Comparison of ENCODE assay signal across 28 cellular contexts in the genomic region with DNA sequence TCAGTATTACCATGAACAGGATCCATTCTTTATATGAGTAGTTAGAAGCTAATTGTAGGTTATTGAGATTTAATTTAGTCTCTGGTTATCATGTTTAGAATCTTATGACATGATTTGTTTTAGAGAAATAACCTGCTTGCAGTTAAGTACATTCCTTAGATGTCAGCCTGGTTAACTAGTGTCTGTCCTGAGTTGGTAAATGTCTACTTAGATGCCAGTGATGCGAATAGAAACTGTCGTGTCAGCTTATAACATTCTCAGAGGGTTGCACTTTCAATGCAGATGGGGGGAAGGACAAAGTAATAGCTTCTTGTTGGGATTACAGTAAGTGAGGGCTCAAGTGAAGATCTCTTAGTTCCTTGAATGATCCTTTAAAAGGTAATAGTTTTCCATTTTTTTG.
A peak's percentile ranks its signal among the peaks of the same experiment; 100 is the strongest.
DNase-seq lines count a peak whose midpoint lies in the region; ATAC-seq and TF ChIP-seq lines count a peak whose summit lies in the region.
"Had no signal": no experiment of that assay in that cellular context is flagged by ENCODE, and none has a peak within 500 bp of the region (broad histone marks: within the 10 kb centered on the region; RNA-seq: fewer than 3 reads in every experiment).

No MANE protein-coding gene starts in this region.

- H3K9me2 ChIP-seq in Loucy (replicated peaks; ENCODE audit: low read depth, low read length): no peaks in the 10 kb centered on the region

- H3K4me2 ChIP-seq in Loucy (ENCODE audit: low read depth, low read length, poor library complexity, severe bottlenecking): peak overlapping the region; percentile 33
- no peak overlapping the region for H3K4me2 ChIP-seq in mesenchymal stem cell (ENCODE audit: low read length, poor library complexity, severe bottlenecking)
- H3K4me2 ChIP-seq: BLaER1 treated with 17β-estradiol and CSF1 and Interleukin-3, amounts not matched to agents 10 nM and 100 nM had no signal

- no peaks in the 10 kb centered on the region for H3K27me3 ChIP-seq in Loucy (ENCODE audit: insufficient read depth, low read length, poor library complexity, severe bottlenecking)
- H3K27me3 ChIP-seq in mesenchymal stem cell (ENCODE audit: control insufficient read depth in 1 of 2, insufficient read depth in 1 of 2, low read length in 2 of 2): no peaks in the 10 kb centered on the region
- H3K27me3 ChIP-seq: BLaER1 treated with 17β-estradiol and CSF1 and Interleukin-3, amounts not matched to agents 10 nM and 100 nM; body of pancreas; heart left ventricle; Peyer's patch; sigmoid colon had no signal

- H3K9me3 ChIP-seq in Loucy (ENCODE audit: insufficient read depth, low read depth, low read length) (no peaks in the 10 kb centered on the region), mesenchymal stem cell (ENCODE audit: control insufficient read depth, low read length) (peaks cover 13% of the 10 kb centered on the region)
- H3K9me3 ChIP-seq: body of pancreas, Caco-2, Peyer's patch, sigmoid colon had no signal

- WGBS in mesenchymal stem cell: 86% methylated on average over 2 of the region's 2 CpGs

- H3K14ac ChIP-seq in mesenchymal stem cell (ENCODE audit: low read length in 2 of 2): no peak overlapping the region

- H3K9ac ChIP-seq in Loucy (ENCODE audit: low read depth, low read length, poor library complexity, severe bottlenecking) (peak overlapping the region; percentile 45), mesenchymal stem cell (ENCODE audit: low read length) (no peak overlapping the region)
- H3K9ac ChIP-seq: BLaER1 treated with 17β-estradiol and CSF1 and Interleukin-3, amounts not matched to agents 10 nM and 100 nM had no signal

- no peaks in the 10 kb centered on the region for H3K36me3 Mint-ChIP-seq in stimulated activated naive B cell treated with anti-CD40 and anti-IgM and Interleukin-4, amounts not matched to agents 10 μg/mL and 1 μg/mL and 100 μg/mL, for 72 hours
- peaks cover 6% of the 10 kb centered on the region for H3K36me3 Mint-ChIP-seq in activated naive CD8-positive, alpha-beta T cell treated with anti-CD3 and anti-CD28 coated beads, Interleukin-2, amount 50 U/mL, for 24 hours (ENCODE audit: low read depth)

- no peak overlapping the region for H3K18ac ChIP-seq in mesenchymal stem cell (ENCODE audit: low read depth in 1 of 2, low read length in 2 of 2)

- H4K20me1 ChIP-seq in Loucy (ENCODE audit: insufficient read depth, low read length, poor library complexity, severe bottlenecking): no peaks in the 10 kb centered on the region
- H4K20me1 ChIP-seq: BLaER1 treated with 17β-estradiol and CSF1 and Interleukin-3, amounts not matched to agents 10 nM and 100 nM had no signal

- H3K79me2 ChIP-seq in Loucy (ENCODE audit: insufficient read depth, low read length): no peaks in the 10 kb centered on the region

- H3K4ac ChIP-seq in mesenchymal stem cell (ENCODE audit: low read depth in 1 of 2, low read length in 2 of 2): no peak overlapping the region

- no peak overlapping the region for H3K4me3 ChIP-seq in GM12865 (ENCODE audit: low read depth, low read length)
- no peak overlapping the region for H3K4me3 ChIP-seq in Loucy (ENCODE audit: low read length, poor library complexity, severe bottlenecking)
- H3K4me3 ChIP-seq in astrocyte of the spinal cord (ENCODE audit: low read depth, low read length): no peak overlapping the region
- H3K4me3 ChIP-seq in mesenchymal stem cell (ENCODE audit: insufficient read depth in 1 of 2, low read depth in 1 of 2, low read length in 2 of 2): no peak overlapping the region
- H3K4me3 ChIP-seq: BLaER1 treated with 17β-estradiol and CSF1 and Interleukin-3, amounts not matched to agents 10 nM and 100 nM; body of pancreas; heart left ventricle; Peyer's patch; sigmoid colon had no signal

- peaks cover 0 to 2% of the 10 kb centered on the region in 2 donors for H3K4me1 Mint-ChIP-seq in stimulated activated naive B cell treated with anti-CD40 and anti-IgM and Interleukin-4, amounts not matched to agents 10 μg/mL and 1 μg/mL and 100 μg/mL, for 72 hours
- H3K4me1 Mint-ChIP-seq in activated naive CD8-positive, alpha-beta T cell treated with anti-CD3 and anti-CD28 coated beads, Interleukin-2, amount 50 U/mL, for 24 hours: no peaks in the 10 kb centered on the region
- H3K4me1 Mint-ChIP-seq: IgD-negative memory B cell, memory B cell, T-cell had no signal

- H4K8ac ChIP-seq in mesenchymal stem cell (ENCODE audit: low read length): no peak overlapping the region

- no peak overlapping the region for H3K23ac ChIP-seq in mesenchymal stem cell (ENCODE audit: low read length in 2 of 2)

- DNase-seq in GM12865 (ENCODE audit: low read depth): peak; percentile 2
- peak; percentile 12 for DNase-seq in astrocyte of the spinal cord (ENCODE audit: low read depth, low spot score)
- peak; percentile 17 for DNase-seq in mesenchymal stem cell
- no peak for DNase-seq in stimulated activated naive B cell treated with anti-CD40 and anti-IgM and Interleukin-4, amounts not matched to agents 10 μg/mL and 1 μg/mL and 100 μg/mL, for 72 hours
- no peak for DNase-seq in H4 (ENCODE audit: low spot score)
- DNase-seq in activated naive CD8-positive, alpha-beta T cell treated with anti-CD3 and anti-CD28 coated beads, Interleukin-2, amount 50 U/mL, for 24 hours: no peak
- no peak for DNase-seq in NCI-H2081 (lab: John Stamatoyannopoulos, UW)
- DNase-seq: activated CD8-positive, alpha-beta T cell treated with anti-CD3 and anti-CD28 coated beads for 36 hours; body of pancreas; Caco-2; DMS79; GF-D8; heart left ventricle; NCI-H1105; NCI-H1930; NCI-H526 treated with DMSO at 0.1 percent for 48 hours; Peyer's patch; sigmoid colon; stimulated activated CD4-positive, alpha-beta T cell treated with anti-CD3 and anti-CD28 coated beads, Interleukin-15, amount 100 ng/mL, for 24 hours; stimulated activated naive CD4-positive, alpha-beta T cell; T-cell had no signal

- H3K27ac ChIP-seq in mesenchymal stem cell (ENCODE audit: low read length, poor library complexity, severe bottlenecking): peak overlapping the region; percentile 12
- H3K27ac ChIP-seq: BLaER1 treated with 17β-estradiol and CSF1 and Interleukin-3, amounts not matched to agents 10 nM and 100 nM; body of pancreas; epithelial cell of prostate; heart left ventricle; Peyer's patch; sigmoid colon had no signal

- H3K9me3 Mint-ChIP-seq in stimulated activated naive B cell treated with anti-CD40 and anti-IgM and Interleukin-4, amounts not matched to agents 10 μg/mL and 1 μg/mL and 100 μg/mL, for 72 hours: no peaks in the 10 kb centered on the region
- H3K9me3 Mint-ChIP-seq in activated naive CD8-positive, alpha-beta T cell treated with anti-CD3 and anti-CD28 coated beads, Interleukin-2, amount 50 U/mL, for 24 hours: no peaks in the 10 kb centered on the region
- H3K9me3 Mint-ChIP-seq: activated CD8-positive, alpha-beta T cell treated with anti-CD3 and anti-CD28 coated beads for 36 hours; activated naive CD4-positive, alpha-beta T cell treated with anti-CD3 and anti-CD28 coated beads, Interleukin-2, amount 50 U/mL, for 72 hours; IgD-negative memory B cell; memory B cell had no signal

- H2BK120ac ChIP-seq in mesenchymal stem cell (ENCODE audit: low read depth, low read length): no peak overlapping the region

- H3K27ac Mint-ChIP-seq in stimulated activated naive B cell treated with anti-CD40 and anti-IgM and Interleukin-4, amounts not matched to agents 10 μg/mL and 1 μg/mL and 100 μg/mL, for 72 hours: no peak overlapping the region
- no peak overlapping the region for H3K27ac Mint-ChIP-seq in activated naive CD8-positive, alpha-beta T cell treated with anti-CD3 and anti-CD28 coated beads, Interleukin-2, amount 50 U/mL, for 24 hours
- H3K27ac Mint-ChIP-seq: activated CD8-positive, alpha-beta T cell treated with anti-CD3 and anti-CD28 coated beads for 36 hours; activated naive CD4-positive, alpha-beta T cell treated with anti-CD3 and anti-CD28 coated beads, Interleukin-2, amount 50 U/mL, for 72 hours; memory B cell; progenitor cell of endocrine pancreas; T-cell had no signal

- H3K79me1 ChIP-seq in mesenchymal stem cell (replicated peaks; ENCODE audit: low read length, poor library complexity, severe bottlenecking): peaks cover 4% of the 10 kb centered on the region

- H3K36me3 ChIP-seq in Loucy (ENCODE audit: insufficient read depth, low read length): no peaks in the 10 kb centered on the region
- no peaks in the 10 kb centered on the region for H3K36me3 ChIP-seq in mesenchymal stem cell (ENCODE audit: control insufficient read depth in 1 of 2, insufficient read depth in 2 of 2, low read depth in 1 of 2, low read length in 2 of 2)
- H3K36me3 ChIP-seq: heart left ventricle, Peyer's patch, sigmoid colon had no signal

- H2AK5ac ChIP-seq in mesenchymal stem cell (ENCODE audit: low read length, severe bottlenecking): no peak overlapping the region

- H3K4me3 Mint-ChIP-seq in stimulated activated naive B cell treated with anti-CD40 and anti-IgM and Interleukin-4, amounts not matched to agents 10 μg/mL and 1 μg/mL and 100 μg/mL, for 72 hours: no peak overlapping the region
- H3K4me3 Mint-ChIP-seq in activated naive CD8-positive, alpha-beta T cell treated with anti-CD3 and anti-CD28 coated beads, Interleukin-2, amount 50 U/mL, for 24 hours: no peak overlapping the region
- H3K4me3 Mint-ChIP-seq: activated CD8-positive, alpha-beta T cell treated with anti-CD3 and anti-CD28 coated beads for 36 hours; IgD-negative memory B cell; memory B cell; T-cell had no signal

- no peak overlapping the region for H4K91ac ChIP-seq in mesenchymal stem cell (ENCODE audit: low read length)

- no peaks in the 10 kb centered on the region for H3K27me3 Mint-ChIP-seq in stimulated activated naive B cell treated with anti-CD40 and anti-IgM and Interleukin-4, amounts not matched to agents 10 μg/mL and 1 μg/mL and 100 μg/mL, for 72 hours
- H3K27me3 Mint-ChIP-seq in activated naive CD8-positive, alpha-beta T cell treated with anti-CD3 and anti-CD28 coated beads, Interleukin-2, amount 50 U/mL, for 24 hours: no peaks in the 10 kb centered on the region
- H3K27me3 Mint-ChIP-seq: activated CD8-positive, alpha-beta T cell treated with anti-CD3 and anti-CD28 coated beads for 36 hours; IgD-negative memory B cell; memory B cell; progenitor cell of endocrine pancreas; T-cell had no signal

- TF ChIP-seq CTCF in GM12865 (IDR thresholded peaks at IDR 0.05; ENCODE audit: insufficient read depth, low read depth, low read length, missing control alignments) (no peak), Loucy (conservative IDR thresholded peaks at IDR 0.05; ENCODE audit: low read length) (no peak), astrocyte of the spinal cord (IDR thresholded peaks at IDR 0.05; ENCODE audit: low read depth, low read length) (no peak)

- no peak overlapping the region for H2BK12ac ChIP-seq in mesenchymal stem cell (ENCODE audit: low read length in 2 of 2)

- H3F3A ChIP-seq in Loucy (ENCODE audit: low read depth): no peaks in the 10 kb centered on the region

- no peak overlapping the region for H2BK15ac ChIP-seq in mesenchymal stem cell (ENCODE audit: low read depth, poor library complexity, severe bottlenecking)

- H2AFZ ChIP-seq in Loucy (ENCODE audit: low read length) (no peak overlapping the region), mesenchymal stem cell (ENCODE audit: low read depth, low read length) (no peak overlapping the region)

- H3K4me1 ChIP-seq in Loucy (ENCODE audit: insufficient read depth, low read length, poor library complexity, severe bottlenecking): peaks cover 48% of the 10 kb centered on the region
- no peaks in the 10 kb centered on the region for H3K4me1 ChIP-seq in mesenchymal stem cell (ENCODE audit: control insufficient read depth, insufficient read depth, low read depth, low read length)
- H3K4me1 ChIP-seq: BLaER1 treated with 17β-estradiol and CSF1 and Interleukin-3, amounts not matched to agents 10 nM and 100 nM; body of pancreas; Caco-2; Peyer's patch; sigmoid colon had no signal

- no peak for ATAC-seq in stimulated activated naive B cell treated with anti-CD40 and anti-IgM and Interleukin-4, amounts not matched to agents 10 μg/mL and 1 μg/mL and 100 μg/mL, for 72 hours (replicated peaks)
- no peak for ATAC-seq in activated naive CD8-positive, alpha-beta T cell treated with anti-CD3 and anti-CD28 coated beads, Interleukin-2, amount 50 U/mL, for 24 hours
- ATAC-seq: activated CD8-positive, alpha-beta T cell treated with anti-CD3 and anti-CD28 coated beads for 36 hours; activated naive CD4-positive, alpha-beta T cell treated with anti-CD3 and anti-CD28 coated beads, Interleukin-2, amount 50 U/mL, for 72 hours; body of pancreas; heart left ventricle; T-cell had no signal

- H2BK5ac ChIP-seq in mesenchymal stem cell (ENCODE audit: low read depth, low read length, poor library complexity, severe bottlenecking): no peak overlapping the region

- in situ Hi-C loops in astrocyte of the spinal cord (cut with HindIII; ENCODE audit: low sequenced_read_pairs): no loop called here

Comparison
In these comparisons a context has a peak if more than half of its experiments do, and no peak if none do; other contexts are left out.
1. DNase-seq: peak in GM12865 (single experiment), astrocyte of the spinal cord (single experiment) and mesenchymal stem cell (single experiment); none in stimulated activated naive B cell treated with anti-CD40 and anti-IgM and Interleukin-4, amounts not matched to agents 10 μg/mL and 1 μg/mL and 100 μg/mL, for 72 hours (single experiment), H4 (single experiment), activated naive CD8-positive, alpha-beta T cell treated with anti-CD3 and anti-CD28 coated beads, Interleukin-2, amount 50 U/mL, for 24 hours (single experiment) and NCI-H2081 (0 of 2).